Comparison of ENCODE assay signal across 8 cellular contexts in the genomic region with DNA sequence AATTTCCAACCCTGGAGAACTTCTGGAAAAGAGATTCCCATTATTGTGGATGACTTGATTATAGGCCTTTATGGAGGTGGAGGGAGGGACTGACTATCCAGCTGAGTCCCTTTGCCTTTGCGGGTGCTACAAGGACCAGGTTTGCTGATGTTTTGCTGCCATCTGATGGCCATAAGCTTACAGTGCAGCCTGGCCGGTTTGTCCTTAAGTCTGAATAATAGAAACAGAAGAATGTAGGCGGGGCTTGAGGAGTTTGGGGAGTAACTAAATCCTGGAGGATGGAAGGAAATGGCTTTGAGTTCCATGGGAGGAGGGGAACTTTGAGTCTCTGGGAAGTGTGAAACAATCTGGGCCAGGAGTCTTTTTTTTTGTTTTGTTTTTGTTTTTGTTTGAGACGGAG. TPM values are rescaled to one million over a fixed set of nuclear protein-coding genes. Genes with fewer than 3 reads are reported as not detected.
DNase-seq lines count a peak whose midpoint lies in the region; TF ChIP-seq lines count a peak whose summit lies in the region.

No MANE protein-coding gene starts in this region.

- no peak overlapping the region for H3K9ac ChIP-seq in trophoblast cell (ENCODE audit: low read length)

- intact Hi-C loops in uterus (cut with DNase I; ENCODE audit: low total_unique reads) = loop anchor here (5.0 kb wide), 1 partner anchor 163 kb away; no protein-coding TSS in a partner anchor

- no peak overlapping the region for H4K8ac ChIP-seq in trophoblast cell (ENCODE audit: low read depth, low read length)

- no peak overlapping the region for H3K23ac ChIP-seq in trophoblast cell (ENCODE audit: low read length)

- TF ChIP-seq POLR2A in uterus (IDR thresholded peaks at IDR 0.05) = no peak

- H3K9me3 ChIP-seq in trophoblast cell (ENCODE audit: insufficient read depth, low read depth, low read length) (no peaks in the 10 kb centered on the region), uterus (no peaks in the 10 kb centered on the region)

- DNase-seq in Daoy (ENCODE audit: low read depth) (peak; percentile 93), GOT3 (lab: John Stamatoyannopoulos, UW) (peak; percentile 33), MV-4-11 (lab: John Stamatoyannopoulos, UW) (peak; percentile 77), SK-MEL-5 (ENCODE audit: low read depth, low spot score) (peak; percentile 94), glomerular endothelial cell (ENCODE audit: extremely low read depth, low read depth, low spot score) (peak; percentile 94), trophoblast cell (peak; percentile 90 to 97), uterus (peak; percentile 91 to 94)
- peak; percentile 71 for DNase-seq in activated naive CD4-positive, alpha-beta T cell treated with Interleukin-2 at 50 U/mL for 16 hours

- H3K36me3 ChIP-seq in trophoblast cell (ENCODE audit: control insufficient read depth in 1 of 2, insufficient read depth in 2 of 2, low read length in 2 of 2) (no peaks in the 10 kb centered on the region), uterus (no peaks in the 10 kb centered on the region)

- no peak overlapping the region for H3K18ac ChIP-seq in trophoblast cell (ENCODE audit: low read length)

- H4K12ac ChIP-seq in trophoblast cell (ENCODE audit: low read depth, low read length) = no peak overlapping the region

- H4K91ac ChIP-seq in trophoblast cell (ENCODE audit: low read depth, low read length) = no peak overlapping the region

- H3K4ac ChIP-seq in trophoblast cell (ENCODE audit: low read depth, low read length) = no peak overlapping the region

- H3K4me2 ChIP-seq in trophoblast cell (ENCODE audit: low read length) = no peak overlapping the region

- H3K4me3 ChIP-seq in trophoblast cell (ENCODE audit: low read depth, low read length) (no peak overlapping the region), uterus (no peak overlapping the region)

- no peaks in the 10 kb centered on the region for H3K79me2 ChIP-seq in trophoblast cell (ENCODE audit: control insufficient read depth, insufficient read depth, low read length, poor library complexity)

- H3K4me1 ChIP-seq in trophoblast cell (ENCODE audit: control insufficient read depth in 1 of 2, insufficient read depth in 2 of 2, low read length in 2 of 2) = no peaks in the 10 kb centered on the region
- H3K4me1 ChIP-seq in uterus = no peaks in the 10 kb centered on the region

- in situ Hi-C loops in SK-MEL-5 (cut with HindIII; ENCODE audit: low pct_unique_long_range_greater_than_20kb, low sequenced_read_pairs) = no loop called here

- no peaks in the 10 kb centered on the region for H3K79me1 ChIP-seq in trophoblast cell (ENCODE audit: low read length)

- no peak overlapping the region for H2BK12ac ChIP-seq in trophoblast cell (ENCODE audit: low read length)

- no peak overlapping the region for H2BK5ac ChIP-seq in trophoblast cell (ENCODE audit: low read depth, low read length, poor library complexity)

- no peak overlapping the region for H2AFZ ChIP-seq in trophoblast cell (ENCODE audit: insufficient read depth, low read length, poor library complexity)

- peak; percentile 91 to 98 (median 94) for TF ChIP-seq CTCF in uterus (IDR thresholded peaks at IDR 0.05)

- no peak overlapping the region for H3K14ac ChIP-seq in trophoblast cell (ENCODE audit: low read length)

- H3K27ac ChIP-seq in trophoblast cell (ENCODE audit: low read depth, low read length) = no peak overlapping the region
- H3K27ac ChIP-seq in uterus = no peak overlapping the region

- no peak overlapping the region for H2BK120ac ChIP-seq in trophoblast cell (ENCODE audit: insufficient read depth, low read length, poor library complexity)

- H3K27me3 ChIP-seq in trophoblast cell (ENCODE audit: insufficient read depth, low read length) (no peaks in the 10 kb centered on the region), uterus (no peaks in the 10 kb centered on the region)

- WGBS in trophoblast cell (ENCODE audit: extremely low coverage, insufficient coverage, insufficient read length) = no CpG with 5 or more reads among the region's 4 CpGs

- no peak overlapping the region for H2AK5ac ChIP-seq in trophoblast cell (ENCODE audit: low read length)

RNA-seq across cellular contexts. Expression of a gene that starts 55.7 kb away (rescaled TPM):
- 0.34 and 0.98 TPM in 2 replicates for total RNA-seq in Daoy (2014; rRNA removed; shearing (Covaris generic))
- not detected in 2 replicates for total RNA-seq in SK-MEL-5 (2014; rRNA removed; shearing (Covaris generic))
- not detected in 2 replicates for polyA plus RNA-seq in SK-MEL-5 (2015; cell fraction: cytosol; rRNA removed)
- polyA plus RNA-seq in SK-MEL-5 (2015; cell fraction: nucleus; rRNA removed) = not detected in 2 replicates
- total RNA-seq in glomerular endothelial cell (0.06 TPM in 1 of 2 replicates, not detected in the other), uterus (1 to 10 TPM; 1.5 to 3.4 (median 1.8) TPM)
- 0.01 TPM in 1 of 2 replicates, not detected in the other for polyA plus RNA-seq in trophoblast cell (2013)

Comparison
In these comparisons a context has a peak if more than half of its experiments do, and no peak if none do; other contexts are left out.
1. DNase-seq: peak in every context shown above with its lines; median percentile 94 in SK-MEL-5; 94 in glomerular endothelial cell; 94 in trophoblast cell; 93 in Daoy; 92 in uterus; 77 in MV-4-11; 71 in activated naive CD4-positive, alpha-beta T cell treated with Interleukin-2 at 50 U/mL for 16 hours; 33 in GOT3.